Comparison of ENCODE assay signal across 7 cellular contexts in the genomic region with DNA sequence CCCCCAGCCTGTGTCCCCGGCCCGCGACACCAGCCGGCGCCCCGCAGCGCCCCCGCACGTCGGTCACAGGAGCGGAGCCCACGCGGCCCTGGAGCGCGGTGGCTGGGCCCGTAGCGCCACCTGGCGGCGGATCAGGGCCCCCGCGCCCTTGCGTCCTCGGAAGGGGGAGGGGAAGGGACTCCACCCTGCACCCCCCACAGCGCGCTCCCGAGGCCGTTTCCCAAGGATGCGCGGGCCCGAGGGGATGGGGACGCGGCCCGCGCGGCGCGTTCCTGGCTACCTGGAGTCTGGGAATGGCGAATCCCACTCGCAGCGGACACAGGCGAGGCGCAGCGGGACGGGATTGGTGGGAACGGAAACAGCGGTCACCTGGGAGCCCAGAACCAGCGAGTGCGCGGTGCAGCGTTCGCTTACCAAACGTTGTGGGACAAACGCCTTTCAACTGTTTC. TPM values are rescaled to one million over a fixed set of nuclear protein-coding genes. Genes with fewer than 3 reads are reported as not detected.
A peak's percentile ranks its signal among the peaks of the same experiment; 100 is the strongest.
DNase-seq lines count a peak whose midpoint lies in the region; ATAC-seq, FAIRE-seq and TF ChIP-seq lines count a peak whose summit lies in the region.

No MANE protein-coding gene starts in this region.

- H3K4me3 ChIP-seq in colonic mucosa, result peak overlapping the region; percentile 46
- H3K4me3 ChIP-seq in left lung, result peak overlapping the region; percentile 30 to 44

- H3K27ac ChIP-seq in colonic mucosa (no peak overlapping the region), left lung (no peak overlapping the region)

- no peaks in the 10 kb centered on the region for H3K4me1 ChIP-seq in colonic mucosa
- peaks cover 0 to 8% of the 10 kb centered on the region in 2 donors for H3K4me1 ChIP-seq in left lung

- peak; percentile 78 for TF ChIP-seq CTCF in colonic mucosa (IDR thresholded peaks at IDR 0.05)
- TF ChIP-seq CTCF in left lung (IDR thresholded peaks at IDR 0.05), result peak; percentile 75 to 89

- no peaks in the 10 kb centered on the region for H3K9me3 ChIP-seq in colonic mucosa
- H3K9me3 ChIP-seq in left lung, result no peaks in the 10 kb centered on the region

- H3K9ac ChIP-seq in colonic mucosa (ENCODE audit: low read depth in 2 of 2, low read length in 2 of 2), result peak overlapping the region; percentile 40 to 47

- ATAC-seq in HG02798 (IDR thresholded peaks at IDR 0.05; ENCODE audit: poor library complexity, unreplicated experiment), result peak; percentile 94
- peak; percentile 100 for ATAC-seq in left lung

- H3K36me3 ChIP-seq in colonic mucosa, result no peaks in the 10 kb centered on the region
- no peaks in the 10 kb centered on the region for H3K36me3 ChIP-seq in left lung

- intact Hi-C loops in colonic mucosa (cut with DNase I), result no loop called here
- intact Hi-C loops in left lung (cut with DNase I), result loop anchor here in 1 of 2 donors (10.0 kb wide), 1 partner anchor 75 kb away; no protein-coding TSS in a partner anchor

- peak; percentile 53 for FAIRE-seq in GM18507 (lab: Jason Lieb, UNC)

- DNase-seq in GM18507 (ENCODE audit: extremely low spot score, insufficient read length, low read depth) (peak; percentile 87), NCI-H1930 (lab: John Stamatoyannopoulos, UW) (peak; percentile 42 to 69), colonic mucosa (peak; percentile 78), left lung (peak; percentile 66 to 94)
- peak; percentile 63 to 64 for DNase-seq in activated CD4-positive, alpha-beta T cell treated with anti-CD3 and anti-CD28 coated beads for 24 hours (ENCODE audit: low read depth in 2 of 2)
- peak; percentile 78 for DNase-seq in stimulated activated CD4-positive, alpha-beta T cell treated with anti-CD3 and anti-CD28 coated beads, Interleukin-4, amount 100 ng/mL, for 1 hour

- H3K27me3 ChIP-seq in colonic mucosa (no peaks in the 10 kb centered on the region), left lung (peaks cover 14 to 54% of the 10 kb centered on the region in 2 donors)

RNA-seq across cellular contexts. Expression of a gene that starts 23.8 kb away (rescaled TPM):
- total RNA-seq in colonic mucosa (100 to 1,000 TPM in 1 of 2 donors, 10 to 100 TPM in 1; 40.2 to 148 TPM), left lung (10 to 100 TPM in 1 of 2 donors, 1 to 10 TPM in 1; 6.9 to 21.5 TPM)
